Comparison of ENCODE assay signal across 15 cellular contexts in the genomic region with DNA sequence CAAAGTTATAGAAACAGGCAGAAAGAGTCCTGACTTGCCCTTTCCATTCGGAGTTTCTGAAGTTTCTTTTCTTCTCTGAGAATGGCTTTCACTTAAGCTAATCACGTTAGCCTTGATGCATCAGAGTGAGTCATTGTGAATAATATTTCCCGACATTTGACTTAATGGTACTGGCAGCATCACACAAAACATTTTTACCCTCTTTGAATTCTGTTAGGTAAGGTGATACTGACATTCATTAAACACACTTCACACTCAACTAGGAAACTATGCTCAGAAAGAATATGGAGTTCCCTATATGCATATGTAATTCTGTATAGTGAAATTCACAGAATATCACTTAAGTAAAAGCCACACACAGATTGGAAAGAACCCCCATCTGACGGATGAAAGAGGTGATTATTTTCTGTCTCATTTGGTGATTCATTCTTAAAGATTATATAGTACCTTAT.
DNase-seq lines count a peak whose midpoint lies in the region; ATAC-seq, FAIRE-seq and TF ChIP-seq lines count a peak whose summit lies in the region.
"Had no signal": no experiment of that assay in that cellular context is flagged by ENCODE, and none has a peak within 500 bp of the region (broad histone marks: within the 10 kb centered on the region; RNA-seq: fewer than 3 reads in every experiment).

No MANE protein-coding gene starts in this region.

- H3K27me3 ChIP-seq in HepG2 (ENCODE audit: control insufficient read depth in 1 of 2, insufficient read depth in 2 of 2, low read length in 2 of 2), result no peaks in the 10 kb centered on the region

- CTCF ChIA-PET in HepG2 (lab: Yijun Ruan, JAX; ENCODE audit: low intra/inter-chr PET ratio, low total read pairs), result no interaction called here

- DNase-seq in EL (peak; percentile 43), NCI-H226 (peak; percentile 72), dermis blood vessel endothelial cell (peak; percentile 74), pulmonary artery endothelial cell (ENCODE audit: low read depth, low spot score) (peak; percentile 29), NCI-H2081 treated with DMSO at 0.1 percent for 48 hours (lab: John Stamatoyannopoulos, UW) (no peak), mucosa of descending colon (no peak), HepG2 (ENCODE audit: low spot score) (no peak)
- DNase-seq: CD8-positive, alpha-beta memory T cell; endodermal cell; KBM-7; lower lobe of right lung; NCI-H526; Right ventricle myocardium superior had no signal

- H3K9ac ChIP-seq in HepG2 (ENCODE audit: insufficient read depth, low read depth, low read length), result no peak overlapping the region

- H4K20me1 ChIP-seq in HepG2 (ENCODE audit: insufficient read depth, low read length), result no peaks in the 10 kb centered on the region

- TF ChIP-seq CTCF in mucosa of descending colon (IDR thresholded peaks at IDR 0.05) (no peak), HepG2 (CRISPR knock-in tag; IDR thresholded peaks at IDR 0.05) (no peak)

- H3K4me3 ChIP-seq in mucosa of descending colon (no peak overlapping the region), HepG2 (replicated peaks in 1 of 3; ENCODE audit: insufficient read depth in 1 of 3, low read depth in 2 of 3, low read length in 3 of 3) (no peak overlapping the region)
- H3K4me3 ChIP-seq: lower lobe of right lung, skin epidermis, thoracic aorta had no signal

- no peak for FAIRE-seq in HepG2 (lab: Jason Lieb, UNC)

- no peak for TF ChIP-seq EP300 in HepG2 (IDR thresholded peaks at IDR 0.05; ENCODE audit: low read depth in 2 of 2, low read length in 2 of 2)
- TF ChIP-seq EP300 in HepG2 (CRISPR knock-in tag; IDR thresholded peaks at IDR 0.05; ENCODE audit: borderline replicate concordance), result no peak

- in situ Hi-C loops in HepG2 (cut with HindIII; ENCODE audit: extremely low pct_ligation_motif_present, low pct_unique_long_range_greater_than_20kb), result no loop called here

- H3K27ac ChIP-seq in HepG2 (ENCODE audit: extremely low read length, insufficient read depth, low read length), result no peak overlapping the region
- H3K27ac ChIP-seq: lower lobe of right lung, thoracic aorta had no signal

- WGBS in HepG2 (ENCODE audit: low lambda C conversion rate), result 3% methylated on average over 4 of the region's 4 CpGs

- TF ChIP-seq POLR2A in HepG2 (IDR thresholded peaks at IDR 0.05; ENCODE audit: insufficient read depth in 1 of 2, low read depth in 2 of 2, low read length in 2 of 2), result no peak

- no TSS peak for BruUV-seq in HepG2 (replicated peaks; lab: Mats Ljungman, UMichigan)

- ATAC-seq in mucosa of descending colon (no peak), HepG2 (no peak)
- ATAC-seq: lower lobe of right lung had no signal

- H3K4me2 ChIP-seq in HepG2 (ENCODE audit: low read depth, low read length), result no peak overlapping the region

- POLR2A ChIA-PET in HepG2 (lab: Yijun Ruan, JAX), result no interaction called here

- no peaks in the 10 kb centered on the region for H3K4me1 ChIP-seq in mucosa of descending colon (ENCODE audit: low read depth)
- H3K4me1 ChIP-seq in HepG2 (ENCODE audit: insufficient read depth, low read length), result no peaks in the 10 kb centered on the region
- H3K4me1 ChIP-seq: lower lobe of right lung had no signal

- H2AFZ ChIP-seq in HepG2 (ENCODE audit: low read length), result no peak overlapping the region

- no peak for TF ChIP-seq RAD21 in HepG2 (CRISPR knock-in tag; IDR thresholded peaks at IDR 0.05)

- intact Hi-C loops in mucosa of descending colon (cut with DNase I, micrococcal nuclease) (no loop called here), HepG2 (cut with micrococcal nuclease; ENCODE audit: unreplicated experiment) (no loop called here)

- H3K9me3 ChIP-seq in mucosa of descending colon (no peaks in the 10 kb centered on the region), HepG2 (ENCODE audit: low read length) (no peaks in the 10 kb centered on the region)
- H3K9me3 ChIP-seq: lower lobe of right lung, thoracic aorta had no signal

- H3K79me2 ChIP-seq in HepG2 (ENCODE audit: insufficient read depth, low read length), result no peaks in the 10 kb centered on the region

- H3K36me3 ChIP-seq in mucosa of descending colon (ENCODE audit: low read depth) (no peaks in the 10 kb centered on the region), HepG2 (replicated peaks in 1 of 2; ENCODE audit: control insufficient read depth in 1 of 2, insufficient read depth in 2 of 2, low read length in 2 of 2) (no peaks in the 10 kb centered on the region)
- H3K36me3 ChIP-seq: lower lobe of right lung, thoracic aorta had no signal

TF ChIP-seq in HepG2, 621 proteins besides CTCF, POLR2A, EP300 and RAD21:
- no peak for TF ChIP-seq SNAPC2 (CRISPR knock-in tag; IDR thresholded peaks at IDR 0.05)
- TF ChIP-seq SOX13 (IDR thresholded peaks at IDR 0.05), result no peak
- no peak for TF ChIP-seq SOX13 (CRISPR knock-in tag; conservative IDR thresholded peaks at IDR 0.05 in 1 of 2, IDR thresholded peaks at IDR 0.05 in 1 of 2)
- TF ChIP-seq ZFY (CRISPR knock-in tag; IDR thresholded peaks at IDR 0.05), result no peak
- TF ChIP-seq FOXM1 (CRISPR knock-in tag; IDR thresholded peaks at IDR 0.05), result no peak
- TF ChIP-seq ZNF501 (CRISPR knock-in tag; IDR thresholded peaks at IDR 0.05), result no peak
- TF ChIP-seq, protein P1, sequence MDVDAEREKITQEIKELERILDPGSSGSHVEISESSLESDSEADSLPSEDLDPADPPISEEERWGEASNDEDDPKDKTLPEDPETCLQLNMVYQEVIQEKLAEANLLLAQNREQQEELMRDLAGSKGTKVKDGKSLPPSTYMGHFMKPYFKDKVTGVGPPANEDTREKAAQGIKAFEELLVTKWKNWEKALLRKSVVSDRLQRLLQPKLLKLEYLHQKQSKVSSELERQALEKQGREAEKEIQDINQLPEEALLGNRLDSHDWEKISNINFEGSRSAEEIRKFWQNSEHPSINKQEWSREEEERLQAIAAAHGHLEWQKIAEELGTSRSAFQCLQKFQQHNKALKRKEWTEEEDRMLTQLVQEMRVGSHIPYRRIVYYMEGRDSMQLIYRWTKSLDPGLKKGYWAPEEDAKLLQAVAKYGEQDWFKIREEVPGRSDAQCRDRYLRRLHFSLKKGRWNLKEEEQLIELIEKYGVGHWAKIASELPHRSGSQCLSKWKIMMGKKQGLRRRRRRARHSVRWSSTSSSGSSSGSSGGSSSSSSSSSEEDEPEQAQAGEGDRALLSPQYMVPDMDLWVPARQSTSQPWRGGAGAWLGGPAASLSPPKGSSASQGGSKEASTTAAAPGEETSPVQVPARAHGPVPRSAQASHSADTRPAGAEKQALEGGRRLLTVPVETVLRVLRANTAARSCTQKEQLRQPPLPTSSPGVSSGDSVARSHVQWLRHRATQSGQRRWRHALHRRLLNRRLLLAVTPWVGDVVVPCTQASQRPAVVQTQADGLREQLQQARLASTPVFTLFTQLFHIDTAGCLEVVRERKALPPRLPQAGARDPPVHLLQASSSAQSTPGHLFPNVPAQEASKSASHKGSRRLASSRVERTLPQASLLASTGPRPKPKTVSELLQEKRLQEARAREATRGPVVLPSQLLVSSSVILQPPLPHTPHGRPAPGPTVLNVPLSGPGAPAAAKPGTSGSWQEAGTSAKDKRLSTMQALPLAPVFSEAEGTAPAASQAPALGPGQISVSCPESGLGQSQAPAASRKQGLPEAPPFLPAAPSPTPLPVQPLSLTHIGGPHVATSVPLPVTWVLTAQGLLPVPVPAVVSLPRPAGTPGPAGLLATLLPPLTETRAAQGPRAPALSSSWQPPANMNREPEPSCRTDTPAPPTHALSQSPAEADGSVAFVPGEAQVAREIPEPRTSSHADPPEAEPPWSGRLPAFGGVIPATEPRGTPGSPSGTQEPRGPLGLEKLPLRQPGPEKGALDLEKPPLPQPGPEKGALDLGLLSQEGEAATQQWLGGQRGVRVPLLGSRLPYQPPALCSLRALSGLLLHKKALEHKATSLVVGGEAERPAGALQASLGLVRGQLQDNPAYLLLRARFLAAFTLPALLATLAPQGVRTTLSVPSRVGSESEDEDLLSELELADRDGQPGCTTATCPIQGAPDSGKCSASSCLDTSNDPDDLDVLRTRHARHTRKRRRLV (CRISPR knock-in tag; IDR thresholded peaks at IDR 0.05), result no peak
- TF ChIP-seq, protein P2, sequence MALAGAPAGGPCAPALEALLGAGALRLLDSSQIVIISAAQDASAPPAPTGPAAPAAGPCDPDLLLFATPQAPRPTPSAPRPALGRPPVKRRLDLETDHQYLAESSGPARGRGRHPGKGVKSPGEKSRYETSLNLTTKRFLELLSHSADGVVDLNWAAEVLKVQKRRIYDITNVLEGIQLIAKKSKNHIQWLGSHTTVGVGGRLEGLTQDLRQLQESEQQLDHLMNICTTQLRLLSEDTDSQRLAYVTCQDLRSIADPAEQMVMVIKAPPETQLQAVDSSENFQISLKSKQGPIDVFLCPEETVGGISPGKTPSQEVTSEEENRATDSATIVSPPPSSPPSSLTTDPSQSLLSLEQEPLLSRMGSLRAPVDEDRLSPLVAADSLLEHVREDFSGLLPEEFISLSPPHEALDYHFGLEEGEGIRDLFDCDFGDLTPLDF (CRISPR knock-in tag; IDR thresholded peaks at IDR 0.05), result no peak
- TF ChIP-seq STAG1 (CRISPR knock-in tag; IDR thresholded peaks at IDR 0.05), result no peak

Comparison
In these comparisons a context has a peak if more than half of its experiments do, and no peak if none do; other contexts are left out.
1. DNase-seq: peak in EL (single experiment), NCI-H226 (single experiment), dermis blood vessel endothelial cell (single experiment) and pulmonary artery endothelial cell (single experiment); none in NCI-H2081 treated with DMSO at 0.1 percent for 48 hours (single experiment), mucosa of descending colon (0 of 3) and HepG2 (single experiment).